In the genomic region with DNA sequence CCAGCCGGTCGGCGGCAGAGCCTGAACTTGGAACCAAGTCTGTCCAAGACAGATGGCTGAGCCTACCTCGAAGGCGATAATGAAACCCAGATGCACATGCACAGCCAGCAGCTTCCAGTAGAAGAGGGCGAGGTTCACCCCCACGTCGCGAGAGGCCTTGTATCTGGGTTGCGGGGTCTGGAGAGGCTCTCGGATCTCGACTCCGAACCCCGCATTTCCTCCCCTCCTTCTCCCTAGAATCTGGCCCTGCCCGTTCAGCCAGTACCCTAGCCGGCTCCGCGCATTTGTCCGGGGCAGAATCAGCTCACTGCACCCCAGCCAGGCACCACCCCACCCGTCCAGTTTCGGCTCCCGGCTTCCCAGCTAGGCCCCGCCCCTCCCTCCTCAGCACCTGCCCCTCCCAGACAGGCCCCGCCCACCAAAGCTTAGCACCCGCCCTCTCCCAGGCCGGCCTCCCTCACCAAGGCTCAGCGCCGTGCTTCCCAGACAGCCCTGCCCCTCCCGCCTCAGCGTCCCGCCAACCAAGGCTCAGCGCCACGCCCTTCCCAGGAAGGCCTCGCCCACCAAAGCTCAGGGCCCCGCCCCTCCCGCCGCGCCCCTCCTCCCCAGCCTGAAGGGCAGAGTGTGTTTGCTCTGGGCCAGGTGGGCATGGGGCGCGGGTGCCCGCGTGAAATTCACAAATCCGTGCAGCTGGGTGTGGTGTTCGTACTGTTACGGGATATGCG, we compare ENCODE assay signal across 8 cellular contexts. TPM values are rescaled to one million over a fixed set of nuclear protein-coding genes. Genes with fewer than 3 reads are reported as not detected.
A peak's percentile ranks its signal among the peaks of the same experiment; 100 is the strongest.
DNase-seq lines count a peak whose midpoint lies in the region; ATAC-seq and TF ChIP-seq lines count a peak whose summit lies in the region.

No MANE protein-coding gene starts in this region.

- H3K27me3 Mint-ChIP-seq in CD4-positive, CD25-positive, alpha-beta regulatory T cell: peaks cover 6% of the 10 kb centered on the region
- peaks cover 50% of the 10 kb centered on the region for H3K27me3 Mint-ChIP-seq in endodermal cell (ENCODE audit: insufficient read depth)

- peak overlapping the region; percentile 60 to 94 (median 89) for H3K4me3 Mint-ChIP-seq in CD4-positive, CD25-positive, alpha-beta regulatory T cell
- peak overlapping the region; percentile 51 for H3K4me3 Mint-ChIP-seq in endodermal cell

- H3K9ac ChIP-seq in endodermal cell (ENCODE audit: extremely low read depth, low read length, poor library complexity, severe bottlenecking): no peak overlapping the region

- peaks cover 0 to 32% (median 10%) of the 10 kb centered on the region in 4 donors for H3K4me1 Mint-ChIP-seq in CD4-positive, CD25-positive, alpha-beta regulatory T cell
- H3K4me1 Mint-ChIP-seq in endodermal cell: peaks cover 14% of the 10 kb centered on the region

- peak overlapping the region; percentile 92 for H3K4me3 ChIP-seq in CD4-positive, CD25-positive, alpha-beta regulatory T cell (ENCODE audit: low read depth, low read length)
- H3K4me3 ChIP-seq in endodermal cell (ENCODE audit: low read length) (peak overlapping the region; percentile 82), mesodermal cell (ENCODE audit: extremely low read depth, insufficient read depth, low read length, poor library complexity, severe bottlenecking) (peak overlapping the region; percentile 33)

- WGBS in endodermal cell (ENCODE audit: insufficient coverage in 1 of 2, insufficient read length in 1 of 2), 2 experiments: 8 to 10% methylated on average over 24 to 46 of the region's 46 CpGs
- WGBS in mesodermal cell (ENCODE audit: insufficient coverage in 2 of 2), 2 experiments: 8 to 10% methylated on average over 28 to 35 of the region's 46 CpGs

- peaks cover 21% of the 10 kb centered on the region for H3K4me1 ChIP-seq in CD4-positive, CD25-positive, alpha-beta regulatory T cell (ENCODE audit: control insufficient read depth, insufficient read depth, low read length, poor library complexity, severe bottlenecking)
- H3K4me1 ChIP-seq in endodermal cell (ENCODE audit: control insufficient read depth, insufficient read depth, low read length): no peaks in the 10 kb centered on the region
- H3K4me1 ChIP-seq in mesodermal cell (ENCODE audit: control insufficient read depth, insufficient read depth, low read length, poor library complexity, severe bottlenecking): no peaks in the 10 kb centered on the region

- ATAC-seq in CD4-positive, CD25-positive, alpha-beta regulatory T cell (ENCODE audit: low read depth in 2 of 2): peak; percentile 95 to 96
- ATAC-seq in GM19452 (IDR thresholded peaks at IDR 0.05; ENCODE audit: unreplicated experiment): peak; percentile 75

- H3K9me3 ChIP-seq in CD4-positive, CD25-positive, alpha-beta regulatory T cell (ENCODE audit: control insufficient read depth in 2 of 2, low read length in 2 of 2): no peaks in the 10 kb centered on the region
- no peaks in the 10 kb centered on the region for H3K9me3 ChIP-seq in endodermal cell (ENCODE audit: control insufficient read depth, low read length)
- H3K9me3 ChIP-seq in mesodermal cell (ENCODE audit: control insufficient read depth, low read length): no peaks in the 10 kb centered on the region

- H3K27ac Mint-ChIP-seq in CD4-positive, CD25-positive, alpha-beta regulatory T cell: peak overlapping the region; percentile 84 to 91 (median 87)
- H3K27ac Mint-ChIP-seq in endodermal cell: no peak overlapping the region

- H3K9me3 Mint-ChIP-seq in CD4-positive, CD25-positive, alpha-beta regulatory T cell: no peaks in the 10 kb centered on the region
- no peaks in the 10 kb centered on the region for H3K9me3 Mint-ChIP-seq in endodermal cell

- H3K27ac ChIP-seq in CD4-positive, CD25-positive, alpha-beta regulatory T cell (ENCODE audit: insufficient read depth, low read length, poor library complexity, severe bottlenecking): peak overlapping the region; percentile 33
- H3K27ac ChIP-seq in endodermal cell (ENCODE audit: low read depth, low read length) (no peak overlapping the region), mesodermal cell (ENCODE audit: low read depth, low read length, severe bottlenecking) (no peak overlapping the region)

- H3K36me3 Mint-ChIP-seq in CD4-positive, CD25-positive, alpha-beta regulatory T cell: no peaks in the 10 kb centered on the region
- H3K36me3 Mint-ChIP-seq in endodermal cell (ENCODE audit: low read depth): no peaks in the 10 kb centered on the region

- no peaks in the 10 kb centered on the region for H3K27me3 ChIP-seq in CD4-positive, CD25-positive, alpha-beta regulatory T cell (ENCODE audit: control insufficient read depth, insufficient read depth, low read length)
- H3K27me3 ChIP-seq in endodermal cell (ENCODE audit: control insufficient read depth, insufficient read depth, low read length, poor library complexity, severe bottlenecking): peaks cover 51% of the 10 kb centered on the region

- H3K36me3 ChIP-seq in CD4-positive, CD25-positive, alpha-beta regulatory T cell (ENCODE audit: control insufficient read depth, insufficient read depth, low read length): no peaks in the 10 kb centered on the region
- H3K36me3 ChIP-seq in endodermal cell (ENCODE audit: control insufficient read depth, insufficient read depth, low read length): no peaks in the 10 kb centered on the region
- no peaks in the 10 kb centered on the region for H3K36me3 ChIP-seq in mesodermal cell (ENCODE audit: control insufficient read depth, insufficient read depth, low read length)

- peak; percentile 85 to 95 (median 92) for DNase-seq in CD4-positive, CD25-positive, alpha-beta regulatory T cell
- peak; percentile 87 for DNase-seq in HK-2 (ENCODE audit: unreplicated experiment)
- peak; percentile 96 for DNase-seq in NOMO-1 treated with DMSO at 0.1 percent for 48 hours (lab: John Stamatoyannopoulos, UW; ENCODE audit: unreplicated experiment)
- peak; percentile 84 for DNase-seq in activated CD8-positive, alpha-beta memory T cell treated with anti-CD3 and anti-CD28 coated beads, Interleukin-2, amount 50 U/mL, for 1 hour (ENCODE audit: extremely low read depth)
- peak; percentile 100 for DNase-seq in endodermal cell
- DNase-seq in stimulated activated CD8-positive, alpha-beta memory T cell treated with anti-CD3 and anti-CD28 coated beads, Interleukin-12 subunit alpha, Interleukin-12 subunit beta, amount 100 ng/mL, for 4 hours (ENCODE audit: low read depth): peak; percentile 80

- no peak for TF ChIP-seq CTCF in endodermal cell (conservative IDR thresholded peaks at IDR 0.05)

RNA-seq across cellular contexts. Expression of a gene that starts 4.8 kb away (rescaled TPM):
- 10.4 TPM for total RNA-seq in CD4-positive, CD25-positive, alpha-beta regulatory T cell
- 1 to 10 TPM; 5.6 to 8.5 (median 8.1) TPM for polyA plus RNA-seq in CD4-positive, CD25-positive, alpha-beta regulatory T cell
- total RNA-seq in endodermal cell: 10 to 100 TPM; 14.8 to 17.5 TPM
- polyA plus RNA-seq in endodermal cell (2013, experiment 1 of 2): 10.2 TPM
- 10.8 TPM for polyA plus RNA-seq in endodermal cell (2013, experiment 2 of 2)
- 9.8 TPM for polyA plus RNA-seq in mesodermal cell (2013, experiment 1 of 2)
- 7.7 TPM for polyA plus RNA-seq in mesodermal cell (2013, experiment 2 of 2)

RNA-seq across cellular contexts. Expression of a gene that starts 19.8 kb away (rescaled TPM):
- total RNA-seq in CD4-positive, CD25-positive, alpha-beta regulatory T cell: 7.5 TPM
- 1 to 10 TPM; 1.2 to 3.3 (median 1.4) TPM for polyA plus RNA-seq in CD4-positive, CD25-positive, alpha-beta regulatory T cell
- 10 to 100 TPM in 1 of 2 donors, 1 to 10 TPM in 1; 9.6 to 10.3 TPM for total RNA-seq in endodermal cell
- polyA plus RNA-seq in endodermal cell (2013, experiment 1 of 2): 7.5 TPM
- 6.0 TPM for polyA plus RNA-seq in endodermal cell (2013, experiment 2 of 2)
- polyA plus RNA-seq in mesodermal cell (2013, experiment 1 of 2): 5.5 TPM
- polyA plus RNA-seq in mesodermal cell (2013, experiment 2 of 2): 2.6 TPM

Comparison
In these comparisons a context has a peak if more than half of its experiments do, and no peak if none do; other contexts are left out.
1. H3K4me3 ChIP-seq: peak in every context shown above with its lines; median percentile 92 in CD4-positive, CD25-positive, alpha-beta regulatory T cell; 82 in endodermal cell; 33 in mesodermal cell.